ENCODE assay signal across 2 cellular contexts in the genomic region with DNA sequence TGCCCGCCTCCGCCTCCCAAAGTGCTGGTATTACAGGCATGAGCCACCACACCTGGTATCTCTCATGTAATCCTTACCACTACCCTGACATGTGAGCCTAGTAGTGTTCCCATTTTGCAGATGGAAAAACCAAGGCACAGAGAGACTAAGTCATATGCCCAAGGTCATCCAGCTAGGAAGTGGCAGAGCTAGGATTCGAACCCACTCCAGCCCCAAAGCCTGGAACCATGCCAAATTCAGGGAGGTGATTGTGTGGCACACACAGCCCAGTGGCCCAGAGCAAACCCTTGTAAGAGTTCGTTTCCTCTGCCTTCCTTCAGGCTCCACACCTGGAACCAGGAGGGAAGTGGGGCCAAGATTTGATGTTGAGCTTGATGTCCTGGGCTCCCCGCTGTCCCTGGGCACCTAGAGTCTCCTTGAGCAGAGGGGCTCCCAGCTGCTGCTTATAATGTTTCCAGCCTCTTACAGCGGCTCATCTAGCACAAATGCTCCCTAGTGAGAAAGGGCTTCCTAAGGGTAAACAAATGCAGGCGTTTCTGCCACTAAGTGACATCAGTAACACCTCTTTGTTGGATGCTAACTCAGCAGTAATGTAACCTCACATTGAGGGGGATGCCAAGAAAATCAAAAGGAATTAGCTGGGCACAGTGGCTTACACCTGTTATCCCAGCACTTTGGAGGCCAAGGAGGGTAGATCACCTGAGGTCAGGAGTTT.
A peak's percentile ranks its signal among the peaks of the same experiment; 100 is the strongest.
TF ChIP-seq lines count a peak whose summit lies in the region.

No MANE protein-coding gene starts in this region.

TF ChIP-seq in A549, 52 proteins besides CTCF, POLR2A, EP300 and RAD21:
- no peak for TF ChIP-seq CEBPB (IDR thresholded peaks at IDR 0.05)
- TF ChIP-seq EHMT2 (IDR thresholded peaks at IDR 0.05; ENCODE audit: low read depth): no peak
- peak; percentile 85 for TF ChIP-seq MAFK (IDR thresholded peaks at IDR 0.05; ENCODE audit: partially characterized antibody)
- no peak for TF ChIP-seq CHD2 (IDR thresholded peaks at IDR 0.05; ENCODE audit: low read length, partially characterized antibody)
TF ChIP-seq in A549: peak in this region for 1.

TF ChIP-seq in H1, 55 proteins besides CTCF, POLR2A, EP300 and RAD21:
- TF ChIP-seq TCF12 (IDR thresholded peaks at IDR 0.05; ENCODE audit: low read depth, low read length): no peak
- no peak for TF ChIP-seq POU5F1 (IDR thresholded peaks at IDR 0.05; ENCODE audit: low read depth, low read length)
- TF ChIP-seq SIX5 (IDR thresholded peaks at IDR 0.05; ENCODE audit: low read depth, low read length): no peak
- TF ChIP-seq SRF (IDR thresholded peaks at IDR 0.05; ENCODE audit: low read depth, low read length): no peak
- TF ChIP-seq YY1 (IDR thresholded peaks at IDR 0.05; ENCODE audit: low read depth, low read length): no peak
- TF ChIP-seq EGR1 (IDR thresholded peaks at IDR 0.05; ENCODE audit: borderline replicate concordance, low read depth, low read length): no peak
- TF ChIP-seq RBBP5 (IDR thresholded peaks at IDR 0.05; ENCODE audit: borderline replicate concordance, low read depth, low read length): no peak
- TF ChIP-seq POLR2AphosphoS5 (IDR thresholded peaks at IDR 0.05; ENCODE audit: low read depth, low read length): no peak
- TF ChIP-seq KDM5A (IDR thresholded peaks at IDR 0.05; ENCODE audit: low read length): no peak
- TF ChIP-seq FOSL1 (IDR thresholded peaks at IDR 0.05; ENCODE audit: insufficient read depth, low read depth, low read length): no peak
